1 cellular context compared by ENCODE assay signal in the genomic region with DNA sequence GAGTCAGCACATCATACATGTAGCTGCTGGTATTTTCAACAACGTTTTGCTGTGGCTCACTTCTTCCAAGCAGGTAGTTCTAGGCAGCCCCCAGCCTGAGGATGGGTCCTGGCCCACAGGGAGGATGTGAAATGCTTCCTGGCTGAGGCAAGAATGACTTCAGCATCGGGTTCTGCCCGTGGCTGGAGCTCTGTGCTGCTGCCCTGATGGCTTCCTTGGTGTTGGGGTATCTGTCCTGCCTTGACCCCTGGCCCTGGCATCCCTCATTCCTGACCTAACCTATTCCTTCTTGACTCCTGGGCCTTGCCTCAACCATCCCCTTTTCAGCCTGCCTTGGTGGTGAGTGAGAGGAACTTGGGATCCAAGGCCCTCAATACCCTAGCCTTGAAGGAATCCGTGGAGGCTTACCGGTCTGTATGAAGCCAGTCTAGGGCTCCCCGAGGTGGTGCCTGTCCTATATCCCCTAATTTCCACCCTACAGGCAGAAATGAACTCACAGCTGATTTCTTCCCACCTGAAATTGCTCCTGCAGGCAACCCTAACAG.
TF ChIP-seq lines count a peak whose summit lies in the region.

No MANE protein-coding gene starts in this region.

TF ChIP-seq in IMR-90, 13 proteins besides CTCF, POLR2A, EP300 and RAD21 (continued from another document):
- TF ChIP-seq, protein P1, sequence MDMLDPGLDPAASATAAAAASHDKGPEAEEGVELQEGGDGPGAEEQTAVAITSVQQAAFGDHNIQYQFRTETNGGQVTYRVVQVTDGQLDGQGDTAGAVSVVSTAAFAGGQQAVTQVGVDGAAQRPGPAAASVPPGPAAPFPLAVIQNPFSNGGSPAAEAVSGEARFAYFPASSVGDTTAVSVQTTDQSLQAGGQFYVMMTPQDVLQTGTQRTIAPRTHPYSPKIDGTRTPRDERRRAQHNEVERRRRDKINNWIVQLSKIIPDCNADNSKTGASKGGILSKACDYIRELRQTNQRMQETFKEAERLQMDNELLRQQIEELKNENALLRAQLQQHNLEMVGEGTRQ (IDR thresholded peaks at IDR 0.05; ENCODE audit: low read depth, low read length): no peak
- TF ChIP-seq NFE2L2 (IDR thresholded peaks at IDR 0.05; ENCODE audit: low read depth, low read length): no peak
- TF ChIP-seq CEBPB (IDR thresholded peaks at IDR 0.05; ENCODE audit: low read depth, low read length): no peak
- no peak for TF ChIP-seq SMC3 (IDR thresholded peaks at IDR 0.05; ENCODE audit: low read depth, low read length)
